2 cellular contexts compared by ENCODE assay signal in the genomic region with DNA sequence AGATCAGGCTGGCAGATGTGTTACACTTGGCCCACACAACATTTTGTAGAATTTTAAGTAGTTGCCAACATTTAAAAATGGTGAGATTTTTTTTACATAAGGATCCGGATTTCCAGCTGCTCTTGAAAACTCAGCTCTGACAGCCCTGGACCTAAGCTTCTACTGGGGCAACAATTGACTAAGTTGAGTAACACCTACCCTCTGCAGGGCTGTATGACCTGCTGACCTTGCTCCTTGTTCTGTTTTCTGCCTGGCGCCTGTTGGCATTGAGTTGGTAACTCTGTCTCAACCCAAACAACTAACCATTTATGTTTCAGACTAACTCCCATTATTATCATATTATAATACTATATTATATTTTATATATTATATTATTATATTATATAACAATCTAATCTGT.
TF ChIP-seq lines count a peak whose summit lies in the region.

No MANE protein-coding gene starts in this region.

TF ChIP-seq in liver, 16 proteins besides CTCF, POLR2A, EP300 and RAD21:
- TF ChIP-seq JUND (IDR thresholded peaks at IDR 0.05) (peak in 1 of 2 donors; percentile 57), HNF4A (conservative IDR thresholded peaks at IDR 0.05) (peak; percentile 68 to 73), EGR1 (IDR thresholded peaks at IDR 0.05; ENCODE audit: low read depth in 2 of 2) (no peak), MAX (IDR thresholded peaks at IDR 0.05) (peak; percentile 31), GABPA (IDR thresholded peaks at IDR 0.05 in 1 of 2, conservative IDR thresholded peaks at IDR 0.05 in 1 of 2) (no peak), ZBTB33 (IDR thresholded peaks at IDR 0.05) (no peak), SP1 (IDR thresholded peaks at IDR 0.05) (no peak), FOXA1 (IDR thresholded peaks at IDR 0.05) (no peak), FOXA2 (IDR thresholded peaks at IDR 0.05) (no peak), HNF4G (IDR thresholded peaks at IDR 0.05) (no peak), YY1 (IDR thresholded peaks at IDR 0.05) (peak; percentile 28), RXRA (IDR thresholded peaks at IDR 0.05) (peak; percentile 57 to 77), TAF1 (conservative IDR thresholded peaks at IDR 0.05) (no peak), NR2F2 (IDR thresholded peaks at IDR 0.05) (peak; percentile 77)
- TF ChIP-seq, protein P1, sequence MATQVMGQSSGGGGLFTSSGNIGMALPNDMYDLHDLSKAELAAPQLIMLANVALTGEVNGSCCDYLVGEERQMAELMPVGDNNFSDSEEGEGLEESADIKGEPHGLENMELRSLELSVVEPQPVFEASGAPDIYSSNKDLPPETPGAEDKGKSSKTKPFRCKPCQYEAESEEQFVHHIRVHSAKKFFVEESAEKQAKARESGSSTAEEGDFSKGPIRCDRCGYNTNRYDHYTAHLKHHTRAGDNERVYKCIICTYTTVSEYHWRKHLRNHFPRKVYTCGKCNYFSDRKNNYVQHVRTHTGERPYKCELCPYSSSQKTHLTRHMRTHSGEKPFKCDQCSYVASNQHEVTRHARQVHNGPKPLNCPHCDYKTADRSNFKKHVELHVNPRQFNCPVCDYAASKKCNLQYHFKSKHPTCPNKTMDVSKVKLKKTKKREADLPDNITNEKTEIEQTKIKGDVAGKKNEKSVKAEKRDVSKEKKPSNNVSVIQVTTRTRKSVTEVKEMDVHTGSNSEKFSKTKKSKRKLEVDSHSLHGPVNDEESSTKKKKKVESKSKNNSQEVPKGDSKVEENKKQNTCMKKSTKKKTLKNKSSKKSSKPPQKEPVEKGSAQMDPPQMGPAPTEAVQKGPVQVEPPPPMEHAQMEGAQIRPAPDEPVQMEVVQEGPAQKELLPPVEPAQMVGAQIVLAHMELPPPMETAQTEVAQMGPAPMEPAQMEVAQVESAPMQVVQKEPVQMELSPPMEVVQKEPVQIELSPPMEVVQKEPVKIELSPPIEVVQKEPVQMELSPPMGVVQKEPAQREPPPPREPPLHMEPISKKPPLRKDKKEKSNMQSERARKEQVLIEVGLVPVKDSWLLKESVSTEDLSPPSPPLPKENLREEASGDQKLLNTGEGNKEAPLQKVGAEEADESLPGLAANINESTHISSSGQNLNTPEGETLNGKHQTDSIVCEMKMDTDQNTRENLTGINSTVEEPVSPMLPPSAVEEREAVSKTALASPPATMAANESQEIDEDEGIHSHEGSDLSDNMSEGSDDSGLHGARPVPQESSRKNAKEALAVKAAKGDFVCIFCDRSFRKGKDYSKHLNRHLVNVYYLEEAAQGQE (IDR thresholded peaks at IDR 0.05) = peak; percentile 52
- TF ChIP-seq, protein P2, sequence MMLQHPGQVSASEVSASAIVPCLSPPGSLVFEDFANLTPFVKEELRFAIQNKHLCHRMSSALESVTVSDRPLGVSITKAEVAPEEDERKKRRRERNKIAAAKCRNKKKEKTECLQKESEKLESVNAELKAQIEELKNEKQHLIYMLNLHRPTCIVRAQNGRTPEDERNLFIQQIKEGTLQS (IDR thresholded peaks at IDR 0.05) = no peak

TF ChIP-seq in HepG2, 621 proteins besides CTCF, POLR2A, EP300 and RAD21:
- TF ChIP-seq ZNF343 (CRISPR knock-in tag; IDR thresholded peaks at IDR 0.05) (no peak), EZH2 (conservative IDR thresholded peaks at IDR 0.05; ENCODE audit: low read depth, low read length) (no peak), GATAD1 (CRISPR knock-in tag; IDR thresholded peaks at IDR 0.05) (no peak), ZNF337 (CRISPR knock-in tag; IDR thresholded peaks at IDR 0.05; ENCODE audit: borderline replicate concordance, low read depth) (no peak), GPN1 (CRISPR knock-in tag; IDR thresholded peaks at IDR 0.05; ENCODE audit: borderline replicate concordance) (no peak), FOXA3 (CRISPR knock-in tag; IDR thresholded peaks at IDR 0.05) (no peak), FOXP1 (IDR thresholded peaks at IDR 0.05) (no peak), FOXP1 (CRISPR knock-in tag; IDR thresholded peaks at IDR 0.05) (no peak), THYN1 (CRISPR knock-in tag; IDR thresholded peaks at IDR 0.05; ENCODE audit: borderline replicate concordance, low read depth) (no peak), ZNF674 (CRISPR knock-in tag; IDR thresholded peaks at IDR 0.05; ENCODE audit: low read depth) (no peak), HOXA5 (CRISPR knock-in tag; IDR thresholded peaks at IDR 0.05) (no peak)
- TF ChIP-seq, protein P3, sequence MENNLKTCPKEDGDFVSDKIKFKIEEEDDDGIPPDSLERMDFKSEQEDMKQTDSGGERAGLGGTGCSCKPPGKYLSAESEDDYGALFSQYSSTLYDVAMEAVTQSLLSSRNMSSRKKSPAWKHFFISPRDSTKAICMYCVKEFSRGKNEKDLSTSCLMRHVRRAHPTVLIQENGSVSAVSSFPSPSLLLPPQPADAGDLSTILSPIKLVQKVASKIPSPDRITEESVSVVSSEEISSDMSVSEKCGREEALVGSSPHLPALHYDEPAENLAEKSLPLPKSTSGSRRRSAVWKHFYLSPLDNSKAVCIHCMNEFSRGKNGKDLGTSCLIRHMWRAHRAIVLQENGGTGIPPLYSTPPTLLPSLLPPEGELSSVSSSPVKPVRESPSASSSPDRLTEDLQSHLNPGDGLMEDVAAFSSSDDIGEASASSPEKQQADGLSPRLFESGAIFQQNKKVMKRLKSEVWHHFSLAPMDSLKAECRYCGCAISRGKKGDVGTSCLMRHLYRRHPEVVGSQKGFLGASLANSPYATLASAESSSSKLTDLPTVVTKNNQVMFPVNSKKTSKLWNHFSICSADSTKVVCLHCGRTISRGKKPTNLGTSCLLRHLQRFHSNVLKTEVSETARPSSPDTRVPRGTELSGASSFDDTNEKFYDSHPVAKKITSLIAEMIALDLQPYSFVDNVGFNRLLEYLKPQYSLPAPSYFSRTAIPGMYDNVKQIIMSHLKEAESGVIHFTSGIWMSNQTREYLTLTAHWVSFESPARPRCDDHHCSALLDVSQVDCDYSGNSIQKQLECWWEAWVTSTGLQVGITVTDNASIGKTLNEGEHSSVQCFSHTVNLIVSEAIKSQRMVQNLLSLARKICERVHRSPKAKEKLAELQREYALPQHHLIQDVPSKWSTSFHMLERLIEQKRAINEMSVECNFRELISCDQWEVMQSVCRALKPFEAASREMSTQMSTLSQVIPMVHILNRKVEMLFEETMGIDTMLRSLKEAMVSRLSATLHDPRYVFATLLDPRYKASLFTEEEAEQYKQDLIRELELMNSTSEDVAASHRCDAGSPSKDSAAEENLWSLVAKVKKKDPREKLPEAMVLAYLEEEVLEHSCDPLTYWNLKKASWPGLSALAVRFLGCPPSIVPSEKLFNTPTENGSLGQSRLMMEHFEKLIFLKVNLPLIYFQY (CRISPR knock-in tag; IDR thresholded peaks at IDR 0.05; ENCODE audit: borderline replicate concordance) = no peak
